Comparison of ENCODE assay signal across 8 cellular contexts in genomic region chr13:76017861-76018556, GRCh38.
"Had no signal": no experiment of that assay in that cellular context is flagged by ENCODE, and none has a peak within 500 bp of the region (broad histone marks: within the 10 kb centered on the region; RNA-seq: fewer than 3 reads in every experiment).

No MANE protein-coding gene starts in this region.

- H3K4me1 ChIP-seq: HAP-1 had no signal

- H3K27ac ChIP-seq: GM23248 had no signal

- H3K4me3 Mint-ChIP-seq: HFFc6 had no signal

- H3K36me3 ChIP-seq: HAP-1 had no signal

- H3K9me3 Mint-ChIP-seq: HFFc6 had no signal

- H3K9ac ChIP-seq: GM23248 had no signal

- ATAC-seq: HCT116, K562 had no signal

- H3K4me3 ChIP-seq: GM23248, HAP-1, K562 had no signal

- DNase-seq: GM23248, GOT3, H7, HFFc6, IMR-90 had no signal

- H3K9me3 ChIP-seq: HAP-1 had no signal

- H2AFZ ChIP-seq: GM23248 had no signal

- H3K27ac Mint-ChIP-seq: HFFc6 had no signal
